Comparison of ENCODE assay signal across 20 cellular contexts in the genomic region with DNA sequence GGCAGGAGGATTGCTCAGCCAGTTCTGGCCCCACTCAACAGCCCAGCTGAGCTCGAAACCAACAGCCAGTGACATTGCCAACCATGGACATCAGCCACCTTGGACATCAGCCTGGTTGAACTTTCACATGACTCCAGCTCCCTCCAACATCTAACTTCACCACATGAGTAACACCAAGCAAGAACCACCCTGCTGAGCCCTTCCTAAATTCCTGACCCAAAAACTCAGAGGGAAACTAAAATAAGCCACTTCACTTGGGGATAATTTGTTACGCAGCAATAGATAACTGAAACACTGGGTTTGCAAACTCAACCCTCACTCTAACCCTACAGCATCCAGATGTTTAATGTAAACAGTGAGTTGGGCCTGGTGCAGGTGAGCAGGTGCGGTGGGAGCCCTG. TPM values are rescaled to one million over a fixed set of nuclear protein-coding genes. Genes with fewer than 3 reads are reported as not detected.
DNase-seq lines count a peak whose midpoint lies in the region; ATAC-seq and TF ChIP-seq lines count a peak whose summit lies in the region.
"Had no signal": no experiment of that assay in that cellular context is flagged by ENCODE, and none has a peak within 500 bp of the region (broad histone marks: within the 10 kb centered on the region; RNA-seq: fewer than 3 reads in every experiment).

No MANE protein-coding gene starts in this region.

- DNase-seq in GM23338 (ENCODE audit: low spot score) (no peak), osteoblast (ENCODE audit: insufficient read length, low spot score, missing footprints) (peak; percentile 52), NCI-H2227 treated with DMSO at 0.1 percent for 48 hours (lab: John Stamatoyannopoulos, UW) (no peak)
- DNase-seq: BE2C; CD4-positive, alpha-beta T cell; CD8-positive, alpha-beta memory T cell; DMS 273 treated with DMSO at 0.1 percent for 48 hours; DMS79; EL; GDM1; GOT3 had no signal

- H4K20me1 ChIP-seq in GM23338 (replicated peaks; ENCODE audit: insufficient read depth) (no peaks in the 10 kb centered on the region), osteoblast (ENCODE audit: insufficient read depth, low read length) (no peaks in the 10 kb centered on the region)
- H4K20me1 ChIP-seq: BLaER1 treated with 17β-estradiol and CSF1 and Interleukin-3, amounts not matched to agents 10 nM and 100 nM had no signal

- peaks cover 1% of the 10 kb centered on the region for H3K27me3 Mint-ChIP-seq in GM23338 (ENCODE audit: insufficient read depth, low read depth, poor library complexity)
- no peaks in the 10 kb centered on the region for H3K27me3 Mint-ChIP-seq in dendritic cell treated with granulocyte-macrophage colony-stimulating factor and Interleukin-4, amounts not matched to agents 40 ng/mL and 50 ng/mL, for 4 days
- H3K27me3 Mint-ChIP-seq: CD4-positive, alpha-beta T cell; CD8-positive, alpha-beta memory T cell had no signal

- H3K9me3 Mint-ChIP-seq in GM23338: peaks cover 13% of the 10 kb centered on the region
- peaks cover 19% of the 10 kb centered on the region for H3K9me3 Mint-ChIP-seq in dendritic cell treated with granulocyte-macrophage colony-stimulating factor and Interleukin-4, amounts not matched to agents 40 ng/mL and 50 ng/mL, for 4 days
- H3K9me3 Mint-ChIP-seq: CD4-positive, alpha-beta T cell had no signal

- no peak overlapping the region for H3K27ac Mint-ChIP-seq in GM23338
- peak overlapping the region; percentile 31 for H3K27ac Mint-ChIP-seq in dendritic cell treated with granulocyte-macrophage colony-stimulating factor and Interleukin-4, amounts not matched to agents 40 ng/mL and 50 ng/mL, for 4 days
- H3K27ac Mint-ChIP-seq: CD4-positive, alpha-beta T cell had no signal

- H3K4me1 Mint-ChIP-seq in GM23338: peaks cover 8% of the 10 kb centered on the region; the same call in 1 of the 3 replicates
- peaks cover 45% of the 10 kb centered on the region for H3K4me1 Mint-ChIP-seq in dendritic cell treated with granulocyte-macrophage colony-stimulating factor and Interleukin-4, amounts not matched to agents 40 ng/mL and 50 ng/mL, for 4 days (ENCODE audit: low read depth)

- TF ChIP-seq CTCF in GM23338 (conservative IDR thresholded peaks at IDR 0.05; ENCODE audit: low read depth in 2 of 2): no peak
- TF ChIP-seq CTCF in osteoblast (IDR thresholded peaks at IDR 0.05; ENCODE audit: extremely low read depth, low read depth, low read length): no peak

- H3K36me3 ChIP-seq in GM23338 (ENCODE audit: insufficient read depth): no peaks in the 10 kb centered on the region
- no peaks in the 10 kb centered on the region for H3K36me3 ChIP-seq in osteoblast (ENCODE audit: insufficient read depth, low read length)
- H3K36me3 ChIP-seq: BE2C; BLaER1 treated with 17β-estradiol and CSF1 and Interleukin-3, amounts not matched to agents 10 nM and 100 nM; HAP-1 had no signal

- peaks cover 2% of the 10 kb centered on the region for H3K9me3 ChIP-seq in osteoblast (ENCODE audit: low read depth, low read length)
- H3K9me3 ChIP-seq: BE2C, HAP-1 had no signal

- no peak overlapping the region for H3K4me3 ChIP-seq in GM23338
- H3K4me3 ChIP-seq in osteoblast (ENCODE audit: insufficient read depth, low read length): no peak overlapping the region
- H3K4me3 ChIP-seq: BLaER1 treated with 17β-estradiol and CSF1 and Interleukin-3, amounts not matched to agents 10 nM and 100 nM; GM12878; HAP-1 had no signal

- ATAC-seq in GM23338: no peak
- ATAC-seq in GM21447 (IDR thresholded peaks at IDR 0.05; ENCODE audit: unreplicated experiment): no peak
- ATAC-seq in HG03039 (IDR thresholded peaks at IDR 0.05; ENCODE audit: unreplicated experiment): no peak
- ATAC-seq: GM12878 had no signal

- no peak overlapping the region for H2AFZ ChIP-seq in GM23338
- H2AFZ ChIP-seq in osteoblast (ENCODE audit: low read length): no peak overlapping the region

- no peak overlapping the region for H3K4me2 ChIP-seq in GM23338
- H3K4me2 ChIP-seq in osteoblast (ENCODE audit: insufficient read depth, low read length): no peak overlapping the region
- H3K4me2 ChIP-seq: BLaER1 treated with 17β-estradiol and CSF1 and Interleukin-3, amounts not matched to agents 10 nM and 100 nM had no signal

- no peaks in the 10 kb centered on the region for H3K9me2 ChIP-seq in GM23338 (ENCODE audit: insufficient read depth)

- H3K79me2 ChIP-seq in GM23338 (replicated peaks; ENCODE audit: insufficient read depth) (no peaks in the 10 kb centered on the region), osteoblast (ENCODE audit: insufficient read depth, low read length) (no peaks in the 10 kb centered on the region)

- H3K27me3 ChIP-seq in GM23338 (ENCODE audit: insufficient read depth) (no peaks in the 10 kb centered on the region), osteoblast (ENCODE audit: insufficient read depth, low read length) (peaks cover 6% of the 10 kb centered on the region)
- H3K27me3 ChIP-seq: BLaER1 treated with 17β-estradiol and CSF1 and Interleukin-3, amounts not matched to agents 10 nM and 100 nM had no signal

- intact Hi-C loops in dendritic cell treated with granulocyte-macrophage colony-stimulating factor and Interleukin-4, amounts not matched to agents 40 ng/mL and 50 ng/mL, for 4 days (cut with micrococcal nuclease): no loop called here

- H3K36me3 Mint-ChIP-seq in GM23338 (ENCODE audit: low read depth): peaks cover 8% of the 10 kb centered on the region; the same call in 2 of the 3 replicates
- peaks cover 14% of the 10 kb centered on the region for H3K36me3 Mint-ChIP-seq in dendritic cell treated with granulocyte-macrophage colony-stimulating factor and Interleukin-4, amounts not matched to agents 40 ng/mL and 50 ng/mL, for 4 days (ENCODE audit: low read depth)

- H3F3A ChIP-seq in GM23338 (replicated peaks; ENCODE audit: low read depth): no peaks in the 10 kb centered on the region

- H3K27ac ChIP-seq in GM23338 (ENCODE audit: low read depth) (no peak overlapping the region), osteoblast (ENCODE audit: low read depth, low read length) (no peak overlapping the region)
- H3K27ac ChIP-seq: BLaER1 treated with 17β-estradiol and CSF1 and Interleukin-3, amounts not matched to agents 10 nM and 100 nM had no signal

- H3K4me3 Mint-ChIP-seq in GM23338: no peak overlapping the region
- no peak overlapping the region for H3K4me3 Mint-ChIP-seq in dendritic cell treated with granulocyte-macrophage colony-stimulating factor and Interleukin-4, amounts not matched to agents 40 ng/mL and 50 ng/mL, for 4 days
- H3K4me3 Mint-ChIP-seq: CD14-positive monocyte; CD4-positive, alpha-beta T cell had no signal

- H3K4me1 ChIP-seq in GM23338 (ENCODE audit: insufficient read depth): peaks cover 6% of the 10 kb centered on the region; the same call in 1 of the 2 replicates
- no peaks in the 10 kb centered on the region for H3K4me1 ChIP-seq in osteoblast (ENCODE audit: insufficient read depth, low read length)
- H3K4me1 ChIP-seq: BE2C, HAP-1 had no signal

TF ChIP-seq in GM23338, 12 proteins besides CTCF, POLR2A, EP300 and RAD21 (continues in another document):
- TF ChIP-seq NANOG (IDR thresholded peaks at IDR 0.05; ENCODE audit: borderline replicate concordance) (no peak), STAT1 (IDR thresholded peaks at IDR 0.05; ENCODE audit: unreplicated experiment) (no peak), EZH2 (IDR thresholded peaks at IDR 0.05; ENCODE audit: low read depth, unreplicated experiment) (no peak), EZH2phosphoT487 (IDR thresholded peaks at IDR 0.05; ENCODE audit: unreplicated experiment) (no peak), ZNF114 (CRISPR knock-in tag; IDR thresholded peaks at IDR 0.05) (no peak)

RNA-seq across cellular contexts. Expression of a gene that starts 10.7 kb away (rescaled TPM):
- total RNA-seq in GM23338 (2014; rRNA removed; shearing (Covaris generic)): 15.1 and 18.2 TPM in 2 replicates
- polyA plus RNA-seq in GM23338 (2016; fragmentation: Nextera tagmentation; extraction: Ambion mirVana): 5.8 and 6.0 TPM in 2 replicates
- 4.4 and 6.9 TPM in 2 replicates for total RNA-seq in osteoblast
- polyA plus RNA-seq: CD14-positive monocyte had no signal

RNA-seq across cellular contexts. Expression of a gene that starts 17.4 kb away (rescaled TPM):
- not detected in 2 replicates for total RNA-seq in GM23338 (2014; rRNA removed; shearing (Covaris generic))
- polyA plus RNA-seq in GM23338 (2016; fragmentation: Nextera tagmentation; extraction: Ambion mirVana): 0.99 TPM in 1 of 2 replicates, not detected in the other
- 0.36 TPM in 1 of 2 replicates, not detected in the other for total RNA-seq in osteoblast
- total RNA-seq: A172, A673 had no signal

RNA-seq across cellular contexts. Expression of a gene that starts 23.2 kb away (rescaled TPM):
- total RNA-seq in GM23338 (2014; rRNA removed; shearing (Covaris generic)): not detected in 2 replicates
- 2.1 and 6.7 TPM in 2 replicates for polyA plus RNA-seq in GM23338 (2016; fragmentation: Nextera tagmentation; extraction: Ambion mirVana)
- 0.36 and 1.5 TPM in 2 replicates for total RNA-seq in osteoblast
- total RNA-seq: A172 had no signal

RNA-seq across cellular contexts. Expression of a gene that starts 25.2 kb away (rescaled TPM):
- 8.7 and 15.7 TPM in 2 replicates for total RNA-seq in GM23338 (2014; rRNA removed; shearing (Covaris generic))
- 10.5 and 12.1 TPM in 2 replicates for polyA plus RNA-seq in GM23338 (2016; fragmentation: Nextera tagmentation; extraction: Ambion mirVana)
- total RNA-seq in osteoblast: 4.4 and 5.8 TPM in 2 replicates

RNA-seq across cellular contexts. Expression of a gene that starts 57.1 kb away (rescaled TPM):
- total RNA-seq in GM23338 (2014; rRNA removed; shearing (Covaris generic)): 28.2 and 30.2 TPM in 2 replicates
- 36.0 and 39.0 TPM in 2 replicates for polyA plus RNA-seq in GM23338 (2016; fragmentation: Nextera tagmentation; extraction: Ambion mirVana)
- 2.1 and 3.6 TPM in 2 replicates for total RNA-seq in osteoblast
- total RNA-seq: CD4-positive, alpha-beta T cell had no signal
- polyA plus RNA-seq: CD14-positive monocyte; CD8-positive, alpha-beta memory T cell had no signal
